27 cellular contexts compared by ENCODE assay signal in genomic region chr1:228739826-228740225, GRCh38. TPM values are rescaled to one million over a fixed set of nuclear protein-coding genes. Genes with fewer than 3 reads are reported as not detected.
DNase-seq lines count a peak whose midpoint lies in the region; ATAC-seq and TF ChIP-seq lines count a peak whose summit lies in the region.
"Had no signal": no experiment of that assay in that cellular context is flagged by ENCODE, and none has a peak within 500 bp of the region (broad histone marks: within the 10 kb centered on the region; RNA-seq: fewer than 3 reads in every experiment).

No MANE protein-coding gene starts in this region.

- peaks cover 0 to 49% (median 26%) of the 10 kb centered on the region in 4 donors for H3K4me1 ChIP-seq in tibial artery

- H3K4me1 Mint-ChIP-seq in T-cell (peaks cover 21 to 22% (median 21%) of the 10 kb centered on the region in 3 donors), nephron progenitor cell (peaks cover 57% of the 10 kb centered on the region)
- peaks cover 9% of the 10 kb centered on the region for H3K4me1 Mint-ChIP-seq in stimulated activated memory B cell treated with anti-CD40 and anti-IgM and Interleukin-4, amounts not matched to agents 10 μg/mL and 1 μg/mL and 100 μg/mL, for 72 hours
- H3K4me1 Mint-ChIP-seq in activated CD4-positive, alpha-beta T cell treated with anti-CD3 and anti-CD28 coated beads for 36 hours = peaks cover 5% of the 10 kb centered on the region

- H3K27me3 Mint-ChIP-seq in T-cell (no peaks in the 10 kb centered on the region), nephron progenitor cell (ENCODE audit: low read depth, poor library complexity) (peaks cover 5% of the 10 kb centered on the region)
- H3K27me3 Mint-ChIP-seq in stimulated activated memory B cell treated with anti-CD40 and anti-IgM and Interleukin-4, amounts not matched to agents 10 μg/mL and 1 μg/mL and 100 μg/mL, for 72 hours = peaks cover 74% of the 10 kb centered on the region
- H3K27me3 Mint-ChIP-seq in activated CD4-positive, alpha-beta T cell treated with anti-CD3 and anti-CD28 coated beads for 36 hours = peaks cover 2% of the 10 kb centered on the region
- H3K27me3 Mint-ChIP-seq: stimulated activated naive CD8-positive, alpha-beta T cell treated with anti-CD3 and anti-CD28 coated beads, Interleukin-15, amount 100 ng/mL, for 72 hours had no signal

- ATAC-seq in T-cell (replicated peaks in 1 of 4) = no peak
- no peak for ATAC-seq in stimulated activated memory B cell treated with anti-CD40 and anti-IgM and Interleukin-4, amounts not matched to agents 10 μg/mL and 1 μg/mL and 100 μg/mL, for 72 hours
- ATAC-seq in activated CD4-positive, alpha-beta T cell treated with anti-CD3 and anti-CD28 coated beads for 36 hours = no peak
- ATAC-seq in HG03280 (IDR thresholded peaks at IDR 0.05; ENCODE audit: unreplicated experiment) = no peak
- ATAC-seq: activated naive CD8-positive, alpha-beta T cell treated with anti-CD3 and anti-CD28 coated beads, Interleukin-2, amount 50 U/mL, for 24 hours; GM12878; heart left ventricle; HepG2; PC-3; psoas muscle; Right ventricle myocardium inferior; SK-N-SH treated with all-trans-retinoic acid at 6 μM for 48 hours; stimulated activated naive CD8-positive, alpha-beta T cell treated with anti-CD3 and anti-CD28 coated beads, Interleukin-15, amount 100 ng/mL, for 72 hours had no signal

- no peak for DNase-seq in T-cell
- no peak for DNase-seq in coronary artery (ENCODE audit: low spot score)
- DNase-seq in nephron progenitor cell = no peak
- no peak for DNase-seq in tibial artery
- no peak for DNase-seq in activated CD4-positive, alpha-beta T cell treated with anti-CD3 and anti-CD28 coated beads for 36 hours
- DNase-seq: activated effector memory CD4-positive, alpha-beta T cell treated with anti-CD3 and anti-CD28 coated beads, Interleukin-2, amount 50 U/mL, for 16 hours; activated naive CD8-positive, alpha-beta T cell treated with anti-CD3 and anti-CD28 coated beads, Interleukin-2, amount 50 U/mL, for 24 hours; CD4-positive, CD25-positive, alpha-beta regulatory T cell; effector CD4-positive, alpha-beta T cell; heart left ventricle; Karpas-422; kidney glomerular epithelial cell; NCI-H1436 treated with DMSO at 0.1 percent for 48 hours; NCI-H2107; NCI-H446; NK-92 treated with Interleukin-12 subunit alpha and Interleukin-12 subunit beta, amount 100 ng/mL, for 24 hours; PC-3; psoas muscle; stimulated activated naive CD8-positive, alpha-beta T cell treated with anti-CD3 and anti-CD28 coated beads, Interleukin-15, amount 100 ng/mL, for 72 hours; upper lobe of right lung had no signal

- H3K27me3 ChIP-seq in tibial artery = no peaks in the 10 kb centered on the region
- H3K27me3 ChIP-seq: heart left ventricle, upper lobe of right lung had no signal

- H3K4me3 ChIP-seq in coronary artery (peak overlapping the region; percentile 11), tibial artery (no peak overlapping the region)
- H3K4me3 ChIP-seq: GM12878, heart left ventricle, psoas muscle, upper lobe of right lung had no signal

- H3K4me3 Mint-ChIP-seq in T-cell (no peak overlapping the region), nephron progenitor cell (peak overlapping the region; percentile 16)
- no peak overlapping the region for H3K4me3 Mint-ChIP-seq in stimulated activated memory B cell treated with anti-CD40 and anti-IgM and Interleukin-4, amounts not matched to agents 10 μg/mL and 1 μg/mL and 100 μg/mL, for 72 hours
- H3K4me3 Mint-ChIP-seq in activated CD4-positive, alpha-beta T cell treated with anti-CD3 and anti-CD28 coated beads for 36 hours = no peak overlapping the region
- H3K4me3 Mint-ChIP-seq: activated naive CD8-positive, alpha-beta T cell treated with anti-CD3 and anti-CD28 coated beads, Interleukin-2, amount 50 U/mL, for 24 hours; CD4-positive, CD25-positive, alpha-beta regulatory T cell; stimulated activated naive CD8-positive, alpha-beta T cell treated with anti-CD3 and anti-CD28 coated beads, Interleukin-15, amount 100 ng/mL, for 72 hours had no signal

- H3K36me3 Mint-ChIP-seq in T-cell = peaks cover 20% of the 10 kb centered on the region
- H3K36me3 Mint-ChIP-seq in nephron progenitor cell (ENCODE audit: low read depth) = peaks cover 60% of the 10 kb centered on the region
- H3K36me3 Mint-ChIP-seq in stimulated activated memory B cell treated with anti-CD40 and anti-IgM and Interleukin-4, amounts not matched to agents 10 μg/mL and 1 μg/mL and 100 μg/mL, for 72 hours = no peaks in the 10 kb centered on the region
- peaks cover 5% of the 10 kb centered on the region for H3K36me3 Mint-ChIP-seq in activated CD4-positive, alpha-beta T cell treated with anti-CD3 and anti-CD28 coated beads for 36 hours (ENCODE audit: low read depth)
- H3K36me3 Mint-ChIP-seq: CD4-positive, CD25-positive, alpha-beta regulatory T cell had no signal

- peak overlapping the region in 1 of 2 donors; percentile 75 for H3K27ac ChIP-seq in coronary artery
- H3K27ac ChIP-seq in tibial artery = peak overlapping the region; percentile 9 to 56
- H3K27ac ChIP-seq: epithelial cell of prostate, psoas muscle, upper lobe of right lung had no signal

- TF ChIP-seq CTCF in coronary artery (IDR thresholded peaks at IDR 0.05) (no peak), nephron progenitor cell (IDR thresholded peaks at IDR 0.05) (no peak), tibial artery (IDR thresholded peaks at IDR 0.05) (no peak)

- H3K9me3 Mint-ChIP-seq in T-cell (no peaks in the 10 kb centered on the region), nephron progenitor cell (no peaks in the 10 kb centered on the region)
- H3K9me3 Mint-ChIP-seq in stimulated activated memory B cell treated with anti-CD40 and anti-IgM and Interleukin-4, amounts not matched to agents 10 μg/mL and 1 μg/mL and 100 μg/mL, for 72 hours = no peaks in the 10 kb centered on the region
- H3K9me3 Mint-ChIP-seq in activated CD4-positive, alpha-beta T cell treated with anti-CD3 and anti-CD28 coated beads for 36 hours (ENCODE audit: low read depth) = no peaks in the 10 kb centered on the region
- H3K9me3 Mint-ChIP-seq: activated naive CD8-positive, alpha-beta T cell treated with anti-CD3 and anti-CD28 coated beads, Interleukin-2, amount 50 U/mL, for 24 hours; stimulated activated naive CD8-positive, alpha-beta T cell treated with anti-CD3 and anti-CD28 coated beads, Interleukin-15, amount 100 ng/mL, for 72 hours had no signal

- peaks cover 38 to 52% (median 49%) of the 10 kb centered on the region in 3 donors for H3K36me3 ChIP-seq in tibial artery

- CTCF ChIA-PET in T-cell (lab: Charles Lee) = interaction anchor here in 1 of 2 donors (0.8 kb wide), 1 partner anchor 515 kb away, joined by 3 read pairs; no protein-coding TSS in a partner anchor
- CTCF ChIA-PET in activated CD4-positive, alpha-beta T cell treated with anti-CD3 and anti-CD28 coated beads for 36 hours (lab: Charles Lee) = interaction anchor here (0.9 kb wide), 2 partner anchors 206 to 487 kb away, joined by 3 read pairs; no protein-coding TSS in a partner anchor

- POLR2A ChIA-PET in T-cell (lab: Charles Lee) = no interaction called here
- POLR2A ChIA-PET in activated CD4-positive, alpha-beta T cell treated with anti-CD3 and anti-CD28 coated beads for 36 hours (lab: Charles Lee) = no interaction called here

- H3K9me3 ChIP-seq in tibial artery = no peaks in the 10 kb centered on the region
- H3K9me3 ChIP-seq: heart left ventricle, psoas muscle, upper lobe of right lung had no signal

- intact Hi-C loops in tibial artery (cut with DNase I; ENCODE audit: low total_unique reads) = loop anchor here (5.0 to 10.0 kb wide), 3 partner anchors 75 to 492 kb away; no protein-coding TSS in a partner anchor
- intact Hi-C loops in activated CD4-positive, alpha-beta T cell treated with anti-CD3 and anti-CD28 coated beads for 36 hours (cut with DNase I, micrococcal nuclease) = loop anchor here in 1 of 2 experiments (5.0 to 10.0 kb wide), 3 partner anchors 52 to 295 kb away; no protein-coding TSS in a partner anchor

- H3K27ac Mint-ChIP-seq in T-cell (peak overlapping the region; percentile 28 to 68), nephron progenitor cell (no peak overlapping the region)
- H3K27ac Mint-ChIP-seq in stimulated activated memory B cell treated with anti-CD40 and anti-IgM and Interleukin-4, amounts not matched to agents 10 μg/mL and 1 μg/mL and 100 μg/mL, for 72 hours = no peak overlapping the region
- H3K27ac Mint-ChIP-seq in activated CD4-positive, alpha-beta T cell treated with anti-CD3 and anti-CD28 coated beads for 36 hours = no peak overlapping the region
- H3K27ac Mint-ChIP-seq: activated naive CD8-positive, alpha-beta T cell treated with anti-CD3 and anti-CD28 coated beads, Interleukin-2, amount 50 U/mL, for 24 hours; stimulated activated naive CD8-positive, alpha-beta T cell treated with anti-CD3 and anti-CD28 coated beads, Interleukin-15, amount 100 ng/mL, for 72 hours had no signal

RNA-seq across cellular contexts. Expression of gene RHOU, which starts 4.5 kb away (rescaled TPM):
- 1 to 10 TPM; 1.5 to 2.3 (median 1.8) TPM for total RNA-seq in T-cell
- 1 to 10 TPM; 1.2 TPM for total RNA-seq in activated CD4-positive, alpha-beta T cell treated with anti-CD3 and anti-CD28 coated beads for 36 hours
- total RNA-seq: GM12878 had no signal

Comparison
In these comparisons a context has a peak if more than half of its experiments do, and no peak if none do; other contexts are left out.
1. H3K27ac Mint-ChIP-seq: peak in T-cell (2 of 2); none in nephron progenitor cell (single experiment), stimulated activated memory B cell treated with anti-CD40 and anti-IgM and Interleukin-4, amounts not matched to agents 10 μg/mL and 1 μg/mL and 100 μg/mL, for 72 hours (single experiment) and activated CD4-positive, alpha-beta T cell treated with anti-CD3 and anti-CD28 coated beads for 36 hours (single experiment).